Comparison of ENCODE assay signal across 19 cellular contexts in the genomic region with DNA sequence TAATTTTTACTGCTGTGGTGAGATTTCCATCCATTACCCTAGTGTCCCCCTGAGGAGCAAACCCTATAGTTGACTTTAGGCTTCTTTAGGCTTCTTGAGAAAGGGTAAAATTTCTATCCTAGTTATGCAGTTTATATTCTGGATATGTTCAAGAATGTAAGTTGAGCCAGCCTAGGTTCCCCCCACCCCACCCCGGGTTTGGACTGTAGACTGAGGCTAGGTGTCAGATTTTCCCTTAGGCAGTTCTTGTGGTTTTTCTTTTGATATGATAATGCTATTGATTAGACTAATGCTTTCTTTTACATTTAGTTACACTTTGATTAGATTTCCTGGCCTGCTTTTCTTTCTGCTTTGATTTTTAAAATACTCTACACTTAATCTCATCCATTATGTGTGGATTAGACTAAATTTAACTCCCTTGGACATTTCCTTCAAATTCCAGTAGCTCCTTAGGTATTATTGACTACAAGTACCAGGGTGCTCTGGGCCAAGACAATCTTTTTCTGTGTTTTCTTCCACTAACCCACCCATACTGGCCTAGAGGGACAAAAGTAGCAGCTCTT.
"Had no signal": no experiment of that assay in that cellular context is flagged by ENCODE, and none has a peak within 500 bp of the region (broad histone marks: within the 10 kb centered on the region; RNA-seq: fewer than 3 reads in every experiment).

No MANE protein-coding gene starts in this region.

- DNase-seq: activated CD4-positive, alpha-beta T cell treated with anti-CD3 and anti-CD28 coated beads for 1 hour; activated gamma-delta T cell; activated T-cell treated with anti-CD3 and anti-CD28 coated beads, Interleukin-2, amount 50 U/mL, for 4 hours; aorta; effector memory CD4-positive, alpha-beta T cell; foreskin fibroblast; glutamatergic neuron; hypothalamus; kidney; left lung; naive B cell; stimulated activated CD4-positive, alpha-beta T cell treated with anti-CD3 and anti-CD28 coated beads, Interleukin-12 subunit alpha, Interleukin-12 subunit beta, amount 100 ng/mL, for 4 hours; stimulated activated naive B cell treated with anti-CD40 and anti-IgM and Interleukin-4, amounts not matched to agents 10 μg/mL and 1 μg/mL and 100 μg/mL, for 72 hours; T-cell; T1000; trophoblast cell had no signal

- H3K27ac ChIP-seq: breast epithelium, left lung, parathyroid adenoma had no signal

- H3K9ac ChIP-seq: parathyroid adenoma had no signal

- H3K27ac Mint-ChIP-seq: dendritic cell treated with granulocyte-macrophage colony-stimulating factor and Interleukin-4, amounts not matched to agents 40 ng/mL and 50 ng/mL, for 4 days; stimulated activated naive B cell treated with anti-CD40 and anti-IgM and Interleukin-4, amounts not matched to agents 10 μg/mL and 1 μg/mL and 100 μg/mL, for 72 hours; T-cell had no signal

- ATAC-seq: left lung; stimulated activated naive B cell treated with anti-CD40 and anti-IgM and Interleukin-4, amounts not matched to agents 10 μg/mL and 1 μg/mL and 100 μg/mL, for 72 hours; T-cell had no signal

- H3K27me3 Mint-ChIP-seq: dendritic cell treated with granulocyte-macrophage colony-stimulating factor and Interleukin-4, amounts not matched to agents 40 ng/mL and 50 ng/mL, for 4 days; naive B cell; stimulated activated naive B cell treated with anti-CD40 and anti-IgM and Interleukin-4, amounts not matched to agents 10 μg/mL and 1 μg/mL and 100 μg/mL, for 72 hours; T-cell had no signal

- H3K27me3 ChIP-seq: breast epithelium, left lung had no signal

- H3K9me3 Mint-ChIP-seq: activated T-cell treated with anti-CD3 and anti-CD28 coated beads, Interleukin-2, amount 50 U/mL, for 4 hours; dendritic cell treated with granulocyte-macrophage colony-stimulating factor and Interleukin-4, amounts not matched to agents 40 ng/mL and 50 ng/mL, for 4 days; T-cell had no signal

- H3K36me3 ChIP-seq: breast epithelium had no signal

- H2AFZ ChIP-seq: parathyroid adenoma had no signal

- H3K4me3 ChIP-seq: breast epithelium, left lung had no signal

- H3K9me3 ChIP-seq: breast epithelium, left lung had no signal

- H3K4me1 ChIP-seq: breast epithelium, left lung, parathyroid adenoma had no signal

- H3K4me3 Mint-ChIP-seq: activated T-cell treated with anti-CD3 and anti-CD28 coated beads, Interleukin-2, amount 50 U/mL, for 4 hours; dendritic cell treated with granulocyte-macrophage colony-stimulating factor and Interleukin-4, amounts not matched to agents 40 ng/mL and 50 ng/mL, for 4 days; naive B cell; stimulated activated naive B cell treated with anti-CD40 and anti-IgM and Interleukin-4, amounts not matched to agents 10 μg/mL and 1 μg/mL and 100 μg/mL, for 72 hours; T-cell had no signal
